In the genomic region with DNA sequence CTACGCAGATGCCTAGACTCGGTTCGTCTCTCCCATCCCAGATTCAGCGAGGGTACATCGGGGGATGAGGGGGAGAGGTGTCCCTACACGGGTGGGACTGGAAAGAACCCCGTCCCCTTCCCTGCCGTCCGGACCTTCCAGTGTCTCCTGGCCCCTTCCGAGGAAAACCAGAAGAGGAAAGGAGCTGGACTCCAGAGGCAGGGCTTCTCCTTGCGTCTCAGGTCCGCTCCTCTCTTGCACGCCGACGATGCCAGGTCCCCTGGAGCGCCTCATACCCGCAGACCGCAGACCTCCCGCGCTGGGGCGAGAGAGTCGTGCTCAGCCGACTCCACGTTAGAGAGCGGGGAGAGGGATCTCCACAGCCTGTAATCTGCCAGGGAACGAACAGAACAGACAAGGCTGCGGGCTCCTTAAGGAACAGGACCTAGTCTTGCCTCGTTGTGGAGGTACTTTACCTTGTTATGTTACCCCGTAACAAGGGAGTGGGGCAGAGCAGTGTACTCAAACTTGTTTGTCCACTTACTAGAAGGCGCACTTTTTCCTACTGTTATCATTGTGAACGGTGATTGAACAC, we compare ENCODE assay signal across 8 cellular contexts. TPM values are rescaled to one million over a fixed set of nuclear protein-coding genes. Genes with fewer than 3 reads are reported as not detected.
A peak's percentile ranks its signal among the peaks of the same experiment; 100 is the strongest.
DNase-seq lines count a peak whose midpoint lies in the region; ATAC-seq and TF ChIP-seq lines count a peak whose summit lies in the region.

No MANE protein-coding gene starts in this region.

- H3K4me2 ChIP-seq in mesenchymal stem cell (ENCODE audit: low read length, poor library complexity, severe bottlenecking), result peak overlapping the region; percentile 90

- H3K23ac ChIP-seq in mesenchymal stem cell (ENCODE audit: low read length in 2 of 2), result no peak overlapping the region

- no peak overlapping the region for H4K91ac ChIP-seq in mesenchymal stem cell (ENCODE audit: low read length)

- peak overlapping the region; percentile 34 to 88 for H3K18ac ChIP-seq in mesenchymal stem cell (ENCODE audit: low read depth in 1 of 2, low read length in 2 of 2)

- DNase-seq in GM12865 (ENCODE audit: low read depth) (no peak), NCI-H2107 (lab: John Stamatoyannopoulos, UW) (peak; percentile 53), mesenchymal stem cell (peak; percentile 92), SHP77 treated with DMSO at 0.1 percent for 48 hours (lab: John Stamatoyannopoulos, UW) (no peak)
- DNase-seq in activated CD4-positive, CD25-positive, alpha-beta regulatory T cell treated with anti-CD3 and anti-CD28 coated beads, Interleukin-2, amount 50 U/mL, for 72 hours, result peak; percentile 57
- DNase-seq in stimulated activated CD8-positive, alpha-beta memory T cell treated with anti-CD3 and anti-CD28 coated beads, Interleukin-7, amount 100 ng/mL, for 24 hours (ENCODE audit: low read depth), result peak; percentile 20

- H2BK12ac ChIP-seq in mesenchymal stem cell (ENCODE audit: low read length in 2 of 2), result peak overlapping the region; percentile 28 to 50

- peaks cover 80% of the 10 kb centered on the region for H3K27me3 ChIP-seq in ectodermal cell (ENCODE audit: control insufficient read depth, insufficient read depth, low read length, poor library complexity, severe bottlenecking)
- H3K27me3 ChIP-seq in mesenchymal stem cell (ENCODE audit: control insufficient read depth in 1 of 2, insufficient read depth in 1 of 2, low read length in 2 of 2), result peaks cover 5 to 14% of the 10 kb centered on the region in 2 experiments

- ATAC-seq in HG02588 (IDR thresholded peaks at IDR 0.05; ENCODE audit: unreplicated experiment), result peak; percentile 17

- H3K36me3 ChIP-seq in ectodermal cell (ENCODE audit: control insufficient read depth, insufficient read depth, low read length) (no peaks in the 10 kb centered on the region), mesenchymal stem cell (ENCODE audit: control insufficient read depth in 1 of 2, insufficient read depth in 2 of 2, low read depth in 1 of 2, low read length in 2 of 2) (no peaks in the 10 kb centered on the region)

- H2AFZ ChIP-seq in mesenchymal stem cell (ENCODE audit: low read depth, low read length), result peak overlapping the region; percentile 90

- peak overlapping the region; percentile 93 for H3K9ac ChIP-seq in mesenchymal stem cell (ENCODE audit: low read length)

- peak overlapping the region in 1 of 2 experiments; percentile 57 for H3K4ac ChIP-seq in mesenchymal stem cell (ENCODE audit: low read depth in 1 of 2, low read length in 2 of 2)

- no peak overlapping the region for H3K14ac ChIP-seq in mesenchymal stem cell (ENCODE audit: low read length in 2 of 2)

- no peak overlapping the region for H2AK5ac ChIP-seq in mesenchymal stem cell (ENCODE audit: low read length, severe bottlenecking)

- H3K79me1 ChIP-seq in mesenchymal stem cell (replicated peaks; ENCODE audit: low read length, poor library complexity, severe bottlenecking), result no peaks in the 10 kb centered on the region

- no peak overlapping the region for H2BK5ac ChIP-seq in mesenchymal stem cell (ENCODE audit: low read depth, low read length, poor library complexity, severe bottlenecking)

- H3K4me1 ChIP-seq in ectodermal cell (ENCODE audit: control insufficient read depth, insufficient read depth, low read length) (peaks cover 29% of the 10 kb centered on the region), mesenchymal stem cell (ENCODE audit: control insufficient read depth, insufficient read depth, low read depth, low read length) (peaks cover 20% of the 10 kb centered on the region)

- H2BK120ac ChIP-seq in mesenchymal stem cell (ENCODE audit: low read depth, low read length), result peak overlapping the region; percentile 56

- H3K27ac ChIP-seq in ectodermal cell (ENCODE audit: insufficient read depth, low read depth, low read length, poor library complexity, severe bottlenecking) (no peak overlapping the region), mesenchymal stem cell (ENCODE audit: low read length, poor library complexity, severe bottlenecking) (peak overlapping the region; percentile 70)

- no peak for TF ChIP-seq CTCF in GM12865 (IDR thresholded peaks at IDR 0.05; ENCODE audit: insufficient read depth, low read depth, low read length, missing control alignments)

- H2BK15ac ChIP-seq in mesenchymal stem cell (ENCODE audit: low read depth, poor library complexity, severe bottlenecking), result no peak overlapping the region

- H3K9me3 ChIP-seq in ectodermal cell (ENCODE audit: control insufficient read depth, low read length) (no peaks in the 10 kb centered on the region), mesenchymal stem cell (ENCODE audit: control insufficient read depth, low read length) (no peaks in the 10 kb centered on the region)

- H3K4me3 ChIP-seq in GM12865 (ENCODE audit: low read depth, low read length) (peak overlapping the region; percentile 51), ectodermal cell (ENCODE audit: insufficient read depth, low read depth, low read length) (peak overlapping the region; percentile 61), mesenchymal stem cell (ENCODE audit: insufficient read depth in 1 of 2, low read depth in 1 of 2, low read length in 2 of 2) (peak overlapping the region; percentile 66 to 94)

- 3% methylated on average over 31 of the region's 31 CpGs for whole genome bisulfite sequencing in ectodermal cell, 2 experiments
- WGBS in mesenchymal stem cell, result under 1% methylated on average over 29 of the region's 31 CpGs

- peak overlapping the region; percentile 57 for H4K8ac ChIP-seq in mesenchymal stem cell (ENCODE audit: low read length)

RNA-seq across cellular contexts. Expression of a gene that starts 0.4 kb away (rescaled TPM):
- polyA plus RNA-seq in ectodermal cell (2013, experiment 1 of 4), result 42.9 TPM
- polyA plus RNA-seq in ectodermal cell (2013, experiment 2 of 4), result 35.1 TPM
- polyA plus RNA-seq in ectodermal cell (2013, experiment 3 of 4), result 34.7 TPM
- 33.2 TPM for polyA plus RNA-seq in ectodermal cell (2013, experiment 4 of 4)
- 51.2 TPM for polyA plus RNA-seq in mesenchymal stem cell (2013, experiment 1 of 2)
- polyA plus RNA-seq in mesenchymal stem cell (2013, experiment 2 of 2), result 51.6 TPM

RNA-seq across cellular contexts. Expression of a gene that starts 45.5 kb away (rescaled TPM):
- 51.5 TPM for polyA plus RNA-seq in ectodermal cell (2013, experiment 1 of 4)
- polyA plus RNA-seq in ectodermal cell (2013, experiment 2 of 4), result 53.1 TPM
- polyA plus RNA-seq in ectodermal cell (2013, experiment 3 of 4), result 50.6 TPM
- polyA plus RNA-seq in ectodermal cell (2013, experiment 4 of 4), result 51.4 TPM
- 10.7 TPM for polyA plus RNA-seq in mesenchymal stem cell (2013, experiment 1 of 2)
- 10.2 TPM for polyA plus RNA-seq in mesenchymal stem cell (2013, experiment 2 of 2)

RNA-seq across cellular contexts. Expression of a gene that starts 48.7 kb away (rescaled TPM):
- 1.8 TPM for polyA plus RNA-seq in ectodermal cell (2013, experiment 1 of 4)
- polyA plus RNA-seq in ectodermal cell (2013, experiment 2 of 4), result 1.2 TPM
- polyA plus RNA-seq in ectodermal cell (2013, experiment 3 of 4), result 0.69 TPM
- 1.1 TPM for polyA plus RNA-seq in ectodermal cell (2013, experiment 4 of 4)
- 0.07 TPM for polyA plus RNA-seq in mesenchymal stem cell (2013, experiment 1 of 2)
- 0.11 TPM for polyA plus RNA-seq in mesenchymal stem cell (2013, experiment 2 of 2)

Comparison
In these comparisons a context has a peak if more than half of its experiments do, and no peak if none do; other contexts are left out.
1. DNase-seq: peak in NCI-H2107 (single experiment), activated CD4-positive, CD25-positive, alpha-beta regulatory T cell treated with anti-CD3 and anti-CD28 coated beads, Interleukin-2, amount 50 U/mL, for 72 hours (single experiment), mesenchymal stem cell (single experiment) and stimulated activated CD8-positive, alpha-beta memory T cell treated with anti-CD3 and anti-CD28 coated beads, Interleukin-7, amount 100 ng/mL, for 24 hours (single experiment); none in GM12865 (single experiment) and SHP77 treated with DMSO at 0.1 percent for 48 hours (single experiment).
2. Peak in every context shown above with its lines, with median percentiles within 50 percentile points of each other: H3K4me3 ChIP-seq.